8 cellular contexts compared by ENCODE assay signal in genomic region chr10:93894516-93895378, GRCh38. TPM values are rescaled to one million over a fixed set of nuclear protein-coding genes. Genes with fewer than 3 reads are reported as not detected.
DNase-seq lines count a peak whose midpoint lies in the region; ATAC-seq and TF ChIP-seq lines count a peak whose summit lies in the region.

No MANE protein-coding gene starts in this region.

- ATAC-seq in GM21723 (IDR thresholded peaks at IDR 0.05; ENCODE audit: unreplicated experiment) (peak; percentile 14), GM19023 (IDR thresholded peaks at IDR 0.05; ENCODE audit: unreplicated experiment) (no peak), GM19395 (IDR thresholded peaks at IDR 0.05; ENCODE audit: unreplicated experiment) (no peak)

- H3K4me1 ChIP-seq in rectal smooth muscle tissue (ENCODE audit: control insufficient read depth, insufficient read depth, low read length): no peaks in the 10 kb centered on the region

- H3K27me3 ChIP-seq in rectal smooth muscle tissue (ENCODE audit: control insufficient read depth, insufficient read depth, low read length): no peaks in the 10 kb centered on the region

- H3K36me3 ChIP-seq in rectal smooth muscle tissue (ENCODE audit: control insufficient read depth, insufficient read depth, low read length): no peaks in the 10 kb centered on the region

- TF ChIP-seq CTCF in AG09309 (IDR thresholded peaks at IDR 0.05; ENCODE audit: control insufficient read depth, insufficient read depth, low read depth, low read length, missing control alignments) (no peak), fibroblast of the aortic adventitia (IDR thresholded peaks at IDR 0.05; ENCODE audit: insufficient read depth, low read length) (no peak)

- H3K9ac ChIP-seq in rectal smooth muscle tissue (ENCODE audit: low read length): peak overlapping the region; percentile 45

- H3K4me3 ChIP-seq in AG09309 (ENCODE audit: control insufficient read depth, low read depth, low read length) (peak overlapping the region; percentile 80), fibroblast of the aortic adventitia (ENCODE audit: low read depth, low read length) (peak overlapping the region; percentile 84), rectal smooth muscle tissue (ENCODE audit: low read length) (peak overlapping the region; percentile 67)

- H3K27ac ChIP-seq in rectal smooth muscle tissue (ENCODE audit: low read depth, low read length): no peak overlapping the region

- DNase-seq in AG09309 (ENCODE audit: low read depth) (no peak), UCSD-AML1 (lab: John Stamatoyannopoulos, UW; ENCODE audit: unreplicated experiment) (peak; percentile 18), fibroblast of the aortic adventitia (ENCODE audit: low read depth) (peak; percentile 31), hippocampal formation (lab: John Stamatoyannopoulos, UW) (no peak)

RNA-seq across cellular contexts. Expression of gene SLC35G1, which starts 1.0 kb away (rescaled TPM):
- 3.8 and 6.2 TPM in 2 replicates for total RNA-seq in fibroblast of the aortic adventitia (ENCODE audit: low replicate concordance)

Comparison
In these comparisons a context has a peak if more than half of its experiments do, and no peak if none do; other contexts are left out.
1. DNase-seq: peak in UCSD-AML1 (single experiment) and fibroblast of the aortic adventitia (single experiment); none in AG09309 (single experiment) and hippocampal formation (0 of 2).
2. Peak in every context shown above with its lines, with median percentiles within 50 percentile points of each other: H3K4me3 ChIP-seq.